Comparison of ENCODE assay signal across 17 cellular contexts in the genomic region with DNA sequence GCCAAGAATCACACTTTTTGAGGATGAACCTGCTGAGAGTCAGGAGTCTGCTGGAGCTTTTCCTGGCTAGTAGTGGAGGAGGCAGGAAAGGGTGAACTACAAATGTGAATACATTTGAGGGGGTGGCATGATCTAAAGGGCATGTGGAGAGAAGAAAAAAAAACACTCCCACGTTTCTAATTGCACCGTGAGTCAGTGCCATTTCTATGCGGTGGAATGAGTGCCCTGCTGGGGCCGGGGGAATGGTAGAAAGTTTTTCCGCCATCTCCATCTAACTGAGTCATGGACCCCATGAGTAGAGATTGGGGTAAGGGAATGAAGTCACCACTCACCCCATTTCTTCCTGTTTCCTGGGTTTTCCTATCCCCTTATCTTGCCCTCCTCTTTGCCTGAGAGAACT. TPM values are rescaled to one million over a fixed set of nuclear protein-coding genes. Genes with fewer than 3 reads are reported as not detected.
DNase-seq lines count a peak whose midpoint lies in the region; TF ChIP-seq lines count a peak whose summit lies in the region.
"Had no signal": no experiment of that assay in that cellular context is flagged by ENCODE, and none has a peak within 500 bp of the region (broad histone marks: within the 10 kb centered on the region; RNA-seq: fewer than 3 reads in every experiment).

No MANE protein-coding gene starts in this region.

- H3K4me1 ChIP-seq in breast epithelium = no peaks in the 10 kb centered on the region
- H3K4me1 ChIP-seq: neural progenitor cell, tibial nerve had no signal

- TF ChIP-seq CTCF in MCF 10A (IDR thresholded peaks at IDR 0.05; ENCODE audit: unreplicated experiment) (no peak), breast epithelium (IDR thresholded peaks at IDR 0.05) (no peak), fibroblast of the aortic adventitia (IDR thresholded peaks at IDR 0.05; ENCODE audit: insufficient read depth, low read length) (no peak)

- no peak overlapping the region for H3K27ac ChIP-seq in breast epithelium
- H3K27ac ChIP-seq: neural progenitor cell, tibial nerve had no signal

- no peak overlapping the region for H3K4me3 ChIP-seq in breast epithelium
- H3K4me3 ChIP-seq in fibroblast of the aortic adventitia (ENCODE audit: low read depth, low read length) = no peak overlapping the region
- H3K4me3 ChIP-seq: neural progenitor cell, tibial nerve had no signal

- H3K4me1 Mint-ChIP-seq in MCF 10A (ENCODE audit: insufficient read depth, unreplicated experiment) = no peaks in the 10 kb centered on the region
- H3K4me1 Mint-ChIP-seq in activated naive CD8-positive, alpha-beta T cell treated with anti-CD3 and anti-CD28 coated beads for 36 hours = peaks cover 6% of the 10 kb centered on the region
- H3K4me1 Mint-ChIP-seq in activated CD4-positive, alpha-beta memory T cell treated with anti-CD3 and anti-CD28 coated beads for 36 hours (ENCODE audit: low read depth) = peaks cover 2% of the 10 kb centered on the region
- H3K4me1 Mint-ChIP-seq: activated B cell treated with CpG ODN at 0.5 μM for 24 hours; CD8-positive, alpha-beta memory T cell; H9; memory B cell had no signal

- H3K9me3 ChIP-seq in breast epithelium = no peaks in the 10 kb centered on the region
- H3K9me3 ChIP-seq: tibial nerve had no signal

- no peak for TF ChIP-seq POLR2A in breast epithelium (IDR thresholded peaks at IDR 0.05)

- intact Hi-C loops in MCF 10A (cut with micrococcal nuclease) = loop anchor here (5.0 kb wide), 1 partner anchor 46 kb away; no protein-coding TSS in a partner anchor
- intact Hi-C loops in breast epithelium (cut with DNase I; ENCODE audit: low total_unique reads) = no loop called here
- intact Hi-C loops in activated CD4-positive, alpha-beta memory T cell treated with anti-CD3 and anti-CD28 coated beads for 36 hours (cut with micrococcal nuclease) = no loop called here

- no peaks in the 10 kb centered on the region for H3K36me3 Mint-ChIP-seq in MCF 10A (ENCODE audit: insufficient read depth, unreplicated experiment)
- H3K36me3 Mint-ChIP-seq in activated naive CD8-positive, alpha-beta T cell treated with anti-CD3 and anti-CD28 coated beads for 36 hours = no peaks in the 10 kb centered on the region
- H3K36me3 Mint-ChIP-seq in activated CD4-positive, alpha-beta memory T cell treated with anti-CD3 and anti-CD28 coated beads for 36 hours = no peaks in the 10 kb centered on the region
- H3K36me3 Mint-ChIP-seq: CD8-positive, alpha-beta memory T cell; memory B cell; neural progenitor cell had no signal

- peaks cover 20% of the 10 kb centered on the region for H3K27me3 Mint-ChIP-seq in MCF 10A (ENCODE audit: insufficient read depth, unreplicated experiment)
- peaks cover 3% of the 10 kb centered on the region for H3K27me3 Mint-ChIP-seq in activated naive CD8-positive, alpha-beta T cell treated with anti-CD3 and anti-CD28 coated beads for 36 hours
- H3K27me3 Mint-ChIP-seq in activated CD4-positive, alpha-beta memory T cell treated with anti-CD3 and anti-CD28 coated beads for 36 hours = no peaks in the 10 kb centered on the region
- H3K27me3 Mint-ChIP-seq: activated B cell treated with CpG ODN at 0.5 μM for 24 hours, memory B cell had no signal

- H3K27ac Mint-ChIP-seq in MCF 10A (ENCODE audit: low read depth, unreplicated experiment) = no peak overlapping the region
- peak overlapping the region; percentile 35 for H3K27ac Mint-ChIP-seq in activated naive CD8-positive, alpha-beta T cell treated with anti-CD3 and anti-CD28 coated beads for 36 hours
- H3K27ac Mint-ChIP-seq in activated CD4-positive, alpha-beta memory T cell treated with anti-CD3 and anti-CD28 coated beads for 36 hours = no peak overlapping the region
- H3K27ac Mint-ChIP-seq: activated B cell treated with CpG ODN at 0.5 μM for 24 hours, H9, memory B cell, neural progenitor cell had no signal

- H3K4me3 Mint-ChIP-seq in MCF 10A (ENCODE audit: unreplicated experiment) = no peak overlapping the region
- no peak overlapping the region for H3K4me3 Mint-ChIP-seq in activated naive CD8-positive, alpha-beta T cell treated with anti-CD3 and anti-CD28 coated beads for 36 hours
- no peak overlapping the region for H3K4me3 Mint-ChIP-seq in activated CD4-positive, alpha-beta memory T cell treated with anti-CD3 and anti-CD28 coated beads for 36 hours
- H3K4me3 Mint-ChIP-seq: activated B cell treated with CpG ODN at 0.5 μM for 24 hours; CD8-positive, alpha-beta memory T cell; H9; memory B cell; neural progenitor cell had no signal

- CTCF ChIA-PET in MCF 10A (lab: Yijun Ruan, JAX) = no interaction called here
- CTCF ChIA-PET in activated CD4-positive, alpha-beta memory T cell treated with anti-CD3 and anti-CD28 coated beads for 36 hours (lab: Charles Lee) = no interaction called here

- peaks cover 0 to 57% of the 10 kb centered on the region in 2 donors for H3K27me3 ChIP-seq in breast epithelium
- H3K27me3 ChIP-seq: neural progenitor cell had no signal

- peak; percentile 33 for DNase-seq in MCF 10A (ENCODE audit: unreplicated experiment)
- no peak for DNase-seq in breast epithelium (ENCODE audit: low spot score in 2 of 2)
- DNase-seq in activated naive CD8-positive, alpha-beta T cell treated with anti-CD3 and anti-CD28 coated beads for 36 hours = no peak
- peak; percentile 18 for DNase-seq in fibroblast of the aortic adventitia (ENCODE audit: low read depth)
- DNase-seq in activated CD4-positive, alpha-beta memory T cell treated with anti-CD3 and anti-CD28 coated beads for 36 hours = no peak
- DNase-seq in ecto neural progenitor cell (ENCODE audit: low spot score) = no peak
- no peak for DNase-seq in NK-92 (lab: John Stamatoyannopoulos, UW; ENCODE audit: unreplicated experiment)
- DNase-seq in NCI-H345 (lab: John Stamatoyannopoulos, UW) = no peak
- DNase-seq: activated B cell treated with CpG ODN at 0.5 μM for 24 hours; activated effector memory CD4-positive, alpha-beta T cell treated with anti-CD3 and anti-CD28 coated beads, Interleukin-2, amount 50 U/mL, for 16 hours; CD8-positive, alpha-beta memory T cell; H9; right cardiac atrium; stimulated activated CD4-positive, alpha-beta T cell treated with anti-CD3 and anti-CD28 coated beads, Interleukin-2, amount 100 ng/mL, for 48 hours had no signal

- H3K36me3 ChIP-seq in breast epithelium = no peaks in the 10 kb centered on the region
- H3K36me3 ChIP-seq: neural progenitor cell, tibial nerve had no signal

- H3K9me3 Mint-ChIP-seq in MCF 10A (ENCODE audit: unreplicated experiment) = no peaks in the 10 kb centered on the region
- H3K9me3 Mint-ChIP-seq in activated naive CD8-positive, alpha-beta T cell treated with anti-CD3 and anti-CD28 coated beads for 36 hours = no peaks in the 10 kb centered on the region
- H3K9me3 Mint-ChIP-seq in activated CD4-positive, alpha-beta memory T cell treated with anti-CD3 and anti-CD28 coated beads for 36 hours = no peaks in the 10 kb centered on the region
- H3K9me3 Mint-ChIP-seq: activated B cell treated with CpG ODN at 0.5 μM for 24 hours; CD8-positive, alpha-beta memory T cell; memory B cell had no signal

- POLR2A ChIA-PET in MCF 10A (lab: Yijun Ruan, JAX) = interaction anchor here (0.9 kb wide), 1 partner anchor 40 kb away, joined by 5 read pairs; a partner anchor contains a TSS
- POLR2A ChIA-PET in activated CD4-positive, alpha-beta memory T cell treated with anti-CD3 and anti-CD28 coated beads for 36 hours (lab: Charles Lee) = no interaction called here

- BruUV-seq in MCF 10A (replicated peaks; lab: Mats Ljungman, UMichigan) = no TSS peak

RNA-seq across cellular contexts. Expression of a gene that starts 19.8 kb away (rescaled TPM):
- 166 and 173 TPM in 2 replicates for total RNA-seq in MCF 10A (2022)
- total RNA-seq in breast epithelium = 100 to 1,000 TPM in 2 of 3 donors, 10 to 100 TPM in 1; 95.4 to 133 (median 121) TPM
- 10 to 100 TPM; 31.4 to 31.7 TPM for total RNA-seq in activated naive CD8-positive, alpha-beta T cell treated with anti-CD3 and anti-CD28 coated beads for 36 hours
- total RNA-seq in fibroblast of the aortic adventitia (ENCODE audit: low replicate concordance) = 222 and 678 TPM in 2 replicates
- 10 to 100 TPM; 24.5 to 26.6 TPM for total RNA-seq in activated CD4-positive, alpha-beta memory T cell treated with anti-CD3 and anti-CD28 coated beads for 36 hours

RNA-seq across cellular contexts. Expression of a gene that starts 39.9 kb away (rescaled TPM):
- total RNA-seq in MCF 10A (2022) (40.3 and 63.9 TPM in 2 replicates), breast epithelium (10 to 100 TPM; 47.4 to 94.5 (median 92.8) TPM), fibroblast of the aortic adventitia (ENCODE audit: low replicate concordance) (225 and 327 TPM in 2 replicates)
- 10 to 100 TPM in 1 of 2 experiments, 1 to 10 TPM in 1; 9.6 to 10.4 TPM for total RNA-seq in activated naive CD8-positive, alpha-beta T cell treated with anti-CD3 and anti-CD28 coated beads for 36 hours
- 1 to 10 TPM; 2.3 to 2.6 TPM for total RNA-seq in activated CD4-positive, alpha-beta memory T cell treated with anti-CD3 and anti-CD28 coated beads for 36 hours

Comparison
In these comparisons a context has a peak if more than half of its experiments do, and no peak if none do; other contexts are left out.
1. DNase-seq: peak in MCF 10A (single experiment) and fibroblast of the aortic adventitia (single experiment); none in breast epithelium (0 of 2), activated naive CD8-positive, alpha-beta T cell treated with anti-CD3 and anti-CD28 coated beads for 36 hours (single experiment), activated CD4-positive, alpha-beta memory T cell treated with anti-CD3 and anti-CD28 coated beads for 36 hours (single experiment), ecto neural progenitor cell (single experiment), NK-92 (single experiment) and NCI-H345 (single experiment).